27 cellular contexts compared by ENCODE assay signal in genomic region chr14:27536748-27537147, GRCh38.
"Had no signal": no experiment of that assay in that cellular context is flagged by ENCODE, and none has a peak within 500 bp of the region (broad histone marks: within the 10 kb centered on the region; RNA-seq: fewer than 3 reads in every experiment).

No MANE protein-coding gene starts in this region.

- H3K4me1 ChIP-seq: stomach, suprapubic skin, testis, thyroid gland, tibial artery, tibial nerve, transverse colon, upper lobe of left lung, upper lobe of right lung, uterus, vagina had no signal

- H3K27ac ChIP-seq: stomach, suprapubic skin, testis, thoracic aorta, thyroid gland, tibial artery, tibial nerve, transverse colon, upper lobe of left lung, upper lobe of right lung, uterus, vagina had no signal

- H3K4me3 ChIP-seq: stomach, suprapubic skin, testis, thoracic aorta, thyroid gland, tibial artery, tibial nerve, transverse colon, upper lobe of left lung, upper lobe of right lung, uterus, vagina had no signal

- FAIRE-seq: urothelium cell line had no signal

- H3K9me3 ChIP-seq: testis, thoracic aorta, thyroid gland, tibial artery, tibial nerve, transverse colon, upper lobe of left lung, upper lobe of right lung, uterus, vagina had no signal

- H3K36me3 ChIP-seq: stomach, suprapubic skin, thoracic aorta, thyroid gland, tibial artery, tibial nerve, transverse colon, upper lobe of left lung, upper lobe of right lung, uterus, vagina had no signal

- ATAC-seq: stimulated activated effector memory CD8-positive, alpha-beta T cell treated with anti-CD3 and anti-CD28 coated beads, Interleukin-12 subunit alpha, Interleukin-12 subunit beta, amount 100 ng/mL, for 72 hours; stimulated activated memory B cell treated with anti-CD40 and anti-IgM and Interleukin-4, amounts not matched to agents 10 μg/mL and 1 μg/mL and 100 μg/mL, for 72 hours; stimulated activated naive B cell treated with anti-CD40 and anti-IgM and Interleukin-4, amounts not matched to agents 10 μg/mL and 1 μg/mL and 100 μg/mL, for 72 hours; stimulated activated naive CD8-positive, alpha-beta T cell treated with anti-CD3 and anti-CD28 coated beads, Interleukin-15, amount 100 ng/mL, for 72 hours; stimulated activated naive CD8-positive, alpha-beta T cell treated with anti-CD3 and anti-CD28 coated beads, Interleukin-15, Interleukin-2, amounts not matched to agents 100 U/mL and 50 U/mL, for 24 hours; upper lobe of right lung had no signal

- DNase-seq: stimulated activated CD4-positive, alpha-beta T cell treated with anti-CD3 and anti-CD28 coated beads, Interleukin-2, amount 100 ng/mL, for 48 hours; stimulated activated CD4-positive, alpha-beta T cell treated with anti-CD3 and anti-CD28 coated beads, Interleukin-4, amount 100 ng/mL, for 1 hour; stimulated activated CD4-positive, alpha-beta T cell treated with anti-CD3 and anti-CD28 coated beads, Interleukin-4, amount 100 ng/mL, for 24 hours; stimulated activated CD4-positive, alpha-beta T cell treated with anti-CD3 and anti-CD28 coated beads, Interleukin-4, amount 100 ng/mL, for 4 hours; stimulated activated CD8-positive, alpha-beta memory T cell treated with anti-CD3 and anti-CD28 coated beads, Interleukin-4, amount 100 ng/mL, for 48 hours; stimulated activated naive B cell treated with anti-CD40 and anti-IgM and Interleukin-4, amounts not matched to agents 10 μg/mL and 1 μg/mL and 100 μg/mL, for 72 hours; stimulated activated naive CD4-positive, alpha-beta T cell; stimulated activated naive CD4-positive, alpha-beta T cell treated with Interleukin-2 at 50 U/mL for 16 hours; stimulated activated naive CD8-positive, alpha-beta T cell treated with anti-CD3 and anti-CD28 coated beads, Interleukin-15, amount 100 ng/mL, for 72 hours; stimulated activated naive CD8-positive, alpha-beta T cell treated with anti-CD3 and anti-CD28 coated beads, Interleukin-15, Interleukin-2, amounts not matched to agents 100 U/mL and 50 U/mL, for 24 hours; stomach; substantia nigra; testis; thyroid gland; tibial artery; transverse colon; trophoblast cell; upper lobe of left lung; upper lobe of right lung; uterus had no signal

- H3K27me3 ChIP-seq: stomach, suprapubic skin, testis, thyroid gland, tibial artery, tibial nerve, transverse colon, upper lobe of left lung, upper lobe of right lung, vagina had no signal
